ENCODE assay signal across 13 cellular contexts in genomic region chr5:71653119-71653518, GRCh38.
A peak's percentile ranks its signal among the peaks of the same experiment; 100 is the strongest.
DNase-seq lines count a peak whose midpoint lies in the region; ATAC-seq, FAIRE-seq and TF ChIP-seq lines count a peak whose summit lies in the region.
"Had no signal": no experiment of that assay in that cellular context is flagged by ENCODE, and none has a peak within 500 bp of the region (broad histone marks: within the 10 kb centered on the region; RNA-seq: fewer than 3 reads in every experiment).

No MANE protein-coding gene starts in this region.

- H3K27ac ChIP-seq in A673 (ENCODE audit: low read depth, low read length, poor library complexity, severe bottlenecking) (peak overlapping the region; percentile 25), HEK293 (ENCODE audit: extremely low read depth, low read depth, low read length) (0 out of 2 replicates have a peak overlapping the region, but pooled peaks have one; percentile 30), astrocyte (ENCODE audit: low read depth, low read length) (no peak overlapping the region), gastrocnemius medialis (no peak overlapping the region)
- H3K27ac ChIP-seq: BLaER1 had no signal

- intact Hi-C loops in A673 (cut with micrococcal nuclease; ENCODE audit: unreplicated experiment), result loop anchor here (5.0 kb wide), 1 partner anchor 104 kb away; no protein-coding TSS in a partner anchor
- intact Hi-C loops in gastrocnemius medialis (cut with DNase I; ENCODE audit: low total_unique reads), result no loop called here

- H3K4me2 ChIP-seq in astrocyte (ENCODE audit: low read length), result no peak overlapping the region
- H3K4me2 ChIP-seq: BLaER1 had no signal

- no peaks in the 10 kb centered on the region for H4K20me1 ChIP-seq in astrocyte (ENCODE audit: insufficient read depth, low read length)
- H4K20me1 ChIP-seq: BLaER1 had no signal

- in situ Hi-C loops in gastrocnemius medialis (cut with MboI; ENCODE audit: low sequenced_read_pairs in 4 of 4), result no loop called here

- TF ChIP-seq POLR2A in gastrocnemius medialis (IDR thresholded peaks at IDR 0.05), result no peak

- H3K79me2 ChIP-seq in astrocyte (ENCODE audit: insufficient read depth, low read length), result no peaks in the 10 kb centered on the region

- peaks cover 12% of the 10 kb centered on the region for H3K36me3 Mint-ChIP-seq in astrocyte (ENCODE audit: low read depth, unreplicated experiment)

- H2AFZ ChIP-seq in astrocyte (ENCODE audit: low read depth, low read length), result no peak overlapping the region

- CTCF ChIA-PET in A673 (lab: Charles Lee), result no interaction called here
- CTCF ChIA-PET in HEK293 (lab: Yijun Ruan, JAX), result no interaction called here

- H3K36me3 ChIP-seq in A673 (ENCODE audit: insufficient read depth, low read length, poor library complexity, severe bottlenecking), result peaks cover 6% of the 10 kb centered on the region
- H3K36me3 ChIP-seq in HEK293 (ENCODE audit: control insufficient read depth in 2 of 2, insufficient read depth in 1 of 2, low read length in 2 of 2), result peaks cover 13 to 42% of the 10 kb centered on the region in 2 experiments
- peaks cover 9% of the 10 kb centered on the region for H3K36me3 ChIP-seq in astrocyte (ENCODE audit: insufficient read depth, low read length)
- peaks cover 0 to 74% of the 10 kb centered on the region in 2 donors for H3K36me3 ChIP-seq in gastrocnemius medialis

- no peak for FAIRE-seq in astrocyte (lab: Jason Lieb, UNC)
- FAIRE-seq: small intestine had no signal

- H3K9ac ChIP-seq in astrocyte (ENCODE audit: low read length), result no peak overlapping the region
- H3K9ac ChIP-seq: BLaER1 had no signal

- peak; percentile 81 for DNase-seq in A673 (ENCODE audit: low spot score)
- DNase-seq in astrocyte (ENCODE audit: low read depth), result peak; percentile 53
- peak; percentile 14 for DNase-seq in kidney glomerular epithelial cell (lab: John Stamatoyannopoulos, UW)
- no peak for DNase-seq in gastrocnemius medialis
- DNase-seq: activated CD4-positive, alpha-beta T cell treated with anti-CD3 and anti-CD28 coated beads, Interleukin-2, amount 50 U/mL, for 1 hour; activated gamma-delta T cell treated with Interleukin-2 at 50 U/mL for 16 hours; small intestine; T-helper 1 cell had no signal

- no peak overlapping the region for H3K4me3 ChIP-seq in A673 (ENCODE audit: low read depth, low read length, poor library complexity, severe bottlenecking)
- H3K4me3 ChIP-seq in HEK293 (ENCODE audit: low read depth, low read length), result no peak overlapping the region
- no peak overlapping the region for H3K4me3 ChIP-seq in astrocyte (ENCODE audit: insufficient read depth, low read depth, low read length)
- no peak overlapping the region for H3K4me3 ChIP-seq in gastrocnemius medialis
- H3K4me3 ChIP-seq: BLaER1 had no signal

- H3K9me3 Mint-ChIP-seq in astrocyte (ENCODE audit: unreplicated experiment), result peaks cover 2% of the 10 kb centered on the region

- H3K27me3 ChIP-seq in A673 (replicated peaks; ENCODE audit: insufficient read depth, low read depth, low read length, poor library complexity) (no peaks in the 10 kb centered on the region), astrocyte (ENCODE audit: insufficient read depth, low read length) (no peaks in the 10 kb centered on the region), gastrocnemius medialis (no peaks in the 10 kb centered on the region)
- H3K27me3 ChIP-seq: BLaER1 had no signal

- BruUV-seq in A673 (replicated peaks; lab: Mats Ljungman, UMichigan), result no TSS peak

- H3K27ac Mint-ChIP-seq in astrocyte (ENCODE audit: unreplicated experiment), result no peak overlapping the region

- no peak overlapping the region for H3K4me3 Mint-ChIP-seq in astrocyte (ENCODE audit: unreplicated experiment)

- H3K27me3 Mint-ChIP-seq in astrocyte (ENCODE audit: low read depth, unreplicated experiment), result no peaks in the 10 kb centered on the region

- no peak for ATAC-seq in HG02678 (IDR thresholded peaks at IDR 0.05; ENCODE audit: unreplicated experiment)
- no peak for ATAC-seq in GM21576 (IDR thresholded peaks at IDR 0.05; ENCODE audit: unreplicated experiment)
- ATAC-seq in GM21619 (IDR thresholded peaks at IDR 0.05; ENCODE audit: unreplicated experiment), result no peak
- ATAC-seq in gastrocnemius medialis, result no peak

- peaks cover 17% of the 10 kb centered on the region for H3K4me1 ChIP-seq in A673 (ENCODE audit: insufficient read depth, low read length, poor library complexity, severe bottlenecking)
- H3K4me1 ChIP-seq in HEK293 (ENCODE audit: control insufficient read depth, insufficient read depth, low read length), result 0 out of 2 replicates have a peak, but pooled peaks cover 3% of the 10 kb centered on the region
- H3K4me1 ChIP-seq in astrocyte (ENCODE audit: insufficient read depth, low read length), result peaks cover 3% of the 10 kb centered on the region
- no peaks in the 10 kb centered on the region for H3K4me1 ChIP-seq in gastrocnemius medialis
- H3K4me1 ChIP-seq: BLaER1 had no signal

- no peak for TF ChIP-seq CTCF in A673 (conservative IDR thresholded peaks at IDR 0.05; ENCODE audit: low read depth, low read length)
- no peak for TF ChIP-seq CTCF in HEK293 (tag by site-specific recombination; IDR thresholded peaks at IDR 0.05)
- no peak for TF ChIP-seq CTCF in astrocyte (IDR thresholded peaks at IDR 0.05; ENCODE audit: insufficient read depth, low read depth, low read length)
- no peak for TF ChIP-seq CTCF in gastrocnemius medialis (IDR thresholded peaks at IDR 0.05 in 4 of 5, conservative IDR thresholded peaks at IDR 0.05 in 1 of 5)

- H3K9me3 ChIP-seq in A673 (ENCODE audit: low read depth, low read length, poor library complexity, severe bottlenecking), result no peaks in the 10 kb centered on the region
- no peaks in the 10 kb centered on the region for H3K9me3 ChIP-seq in HEK293 (ENCODE audit: control insufficient read depth, insufficient read depth, low read depth, low read length)
- no peaks in the 10 kb centered on the region for H3K9me3 ChIP-seq in astrocyte (ENCODE audit: insufficient read depth, low read depth, low read length)
- no peaks in the 10 kb centered on the region for H3K9me3 ChIP-seq in gastrocnemius medialis
- H3K9me3 ChIP-seq: BLaER1 had no signal

- POLR2A ChIA-PET in A673 (lab: Charles Lee; ENCODE audit: low non-redundant PET) (no interaction called here), HEK293 (lab: Yijun Ruan, JAX) (no interaction called here)

- no peaks in the 10 kb centered on the region for H3K4me1 Mint-ChIP-seq in astrocyte (ENCODE audit: low read depth, unreplicated experiment)

TF ChIP-seq in HEK293, 187 proteins besides CTCF, POLR2A, EP300 and RAD21 (continues in another document):
- TF ChIP-seq, protein P1, sequence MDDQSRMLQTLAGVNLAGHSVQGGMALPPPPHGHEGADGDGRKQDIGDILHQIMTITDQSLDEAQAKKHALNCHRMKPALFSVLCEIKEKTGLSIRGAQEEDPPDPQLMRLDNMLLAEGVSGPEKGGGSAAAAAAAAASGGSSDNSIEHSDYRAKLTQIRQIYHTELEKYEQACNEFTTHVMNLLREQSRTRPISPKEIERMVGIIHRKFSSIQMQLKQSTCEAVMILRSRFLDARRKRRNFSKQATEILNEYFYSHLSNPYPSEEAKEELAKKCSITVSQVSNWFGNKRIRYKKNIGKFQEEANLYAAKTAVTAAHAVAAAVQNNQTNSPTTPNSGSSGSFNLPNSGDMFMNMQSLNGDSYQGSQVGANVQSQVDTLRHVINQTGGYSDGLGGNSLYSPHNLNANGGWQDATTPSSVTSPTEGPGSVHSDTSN (CRISPR knock-in tag; IDR thresholded peaks at IDR 0.05), result no peak
- TF ChIP-seq ZSCAN4 (tag by site-specific recombination; IDR thresholded peaks at IDR 0.05), result no peak

Comparison
In these comparisons a context has a peak if more than half of its experiments do, and no peak if none do; other contexts are left out.
1. DNase-seq: peak in A673 (single experiment), astrocyte (single experiment) and kidney glomerular epithelial cell (single experiment); none in gastrocnemius medialis (0 of 2).
2. H3K27ac ChIP-seq: peak in A673 (single experiment) and HEK293 (single experiment); none in astrocyte (single experiment) and gastrocnemius medialis (0 of 4).